In genomic region chr1:89675677-89676076, GRCh38 we compare ENCODE assay signal across 32 cellular contexts. TPM values are rescaled to one million over a fixed set of nuclear protein-coding genes. Genes with fewer than 3 reads are reported as not detected.
DNase-seq lines count a peak whose midpoint lies in the region; ATAC-seq lines count a peak whose summit lies in the region.
"Had no signal": no experiment of that assay in that cellular context is flagged by ENCODE, and none has a peak within 500 bp of the region (broad histone marks: within the 10 kb centered on the region; RNA-seq: fewer than 3 reads in every experiment).

No MANE protein-coding gene starts in this region.

- no peak for DNase-seq in activated CD4-positive, alpha-beta T cell treated with anti-CD3 and anti-CD28 coated beads, Interleukin-2, amount 10 ng/mL, durations not matched to agents 24 days and 14 days
- no peak for DNase-seq in activated CD4-positive, alpha-beta T cell treated with anti-CD3 and anti-CD28 coated beads, Interleukin-2, amount 50 U/mL, for 48 hours
- DNase-seq in CD4-positive, CD25-positive, alpha-beta regulatory T cell: no peak
- no peak for DNase-seq in activated CD4-positive, alpha-beta memory T cell treated with anti-CD3 and anti-CD28 coated beads for 36 hours
- DNase-seq in immature natural killer cell (no peak), H4 (ENCODE audit: low spot score) (no peak)
- DNase-seq in stimulated activated CD4-positive, alpha-beta T cell treated with anti-CD3 and anti-CD28 coated beads, Interleukin-12 subunit alpha, Interleukin-12 subunit beta, amount 100 ng/mL, for 4 hours: no peak
- DNase-seq: EL; endodermal cell; glutamatergic neuron; KBM-7; left lung; mesendoderm; NCI-H1092 treated with DMSO at 0.1 percent for 48 hours; NCI-H187; NCI-H446 treated with DMSO at 0.1 percent for 48 hours; NCI-H774; posterior cingulate gyrus; SHP77; small intestine; stimulated activated naive CD4-positive, alpha-beta T cell treated with Interleukin-2 at 50 U/mL for 16 hours; T1000 had no signal

- H3K9me3 Mint-ChIP-seq in activated CD4-positive, alpha-beta T cell treated with anti-CD3 and anti-CD28 coated beads, Interleukin-2, amount 10 ng/mL, durations not matched to agents 24 days and 14 days: peaks cover 11% of the 10 kb centered on the region
- peaks cover 0 to 4% (median 0%) of the 10 kb centered on the region in 7 donors for H3K9me3 Mint-ChIP-seq in CD4-positive, CD25-positive, alpha-beta regulatory T cell
- H3K9me3 Mint-ChIP-seq in activated CD4-positive, alpha-beta memory T cell treated with anti-CD3 and anti-CD28 coated beads for 36 hours: peaks cover 2% of the 10 kb centered on the region
- no peaks in the 10 kb centered on the region for H3K9me3 Mint-ChIP-seq in immature natural killer cell
- H3K9me3 Mint-ChIP-seq: endodermal cell had no signal

- H3K36me3 Mint-ChIP-seq in activated CD4-positive, alpha-beta T cell treated with anti-CD3 and anti-CD28 coated beads, Interleukin-2, amount 10 ng/mL, durations not matched to agents 24 days and 14 days (ENCODE audit: low read depth): peaks cover 59% of the 10 kb centered on the region
- peaks cover 31% of the 10 kb centered on the region for H3K36me3 Mint-ChIP-seq in CD4-positive, CD25-positive, alpha-beta regulatory T cell
- H3K36me3 Mint-ChIP-seq in activated CD4-positive, alpha-beta memory T cell treated with anti-CD3 and anti-CD28 coated beads for 36 hours: peaks cover 32% of the 10 kb centered on the region
- peaks cover 3 to 12% (median 4%) of the 10 kb centered on the region in 3 donors for H3K36me3 Mint-ChIP-seq in immature natural killer cell

- POLR2A ChIA-PET in activated CD4-positive, alpha-beta memory T cell treated with anti-CD3 and anti-CD28 coated beads for 36 hours (lab: Charles Lee): interaction anchor here (1.0 to 2.1 kb wide), 5 partner anchors 10 to 44 kb away, joined by 3 to 10 read pairs (median 5); no protein-coding TSS in a partner anchor

- H3K9me3 ChIP-seq in CD4-positive, CD25-positive, alpha-beta regulatory T cell (ENCODE audit: control insufficient read depth in 2 of 2, low read length in 2 of 2): no peaks in the 10 kb centered on the region
- H3K9me3 ChIP-seq: A549, left lung, neutrophil, right atrium auricular region, thoracic aorta had no signal

- peaks cover 9% of the 10 kb centered on the region for H3K36me3 ChIP-seq in CD4-positive, CD25-positive, alpha-beta regulatory T cell (ENCODE audit: control insufficient read depth, insufficient read depth, low read length)
- H3K36me3 ChIP-seq: cardiac muscle cell, left lung, neutrophil, right atrium auricular region, thoracic aorta had no signal

- peak overlapping the region; percentile 75 for H3K27ac Mint-ChIP-seq in activated CD4-positive, alpha-beta T cell treated with anti-CD3 and anti-CD28 coated beads, Interleukin-2, amount 10 ng/mL, durations not matched to agents 24 days and 14 days
- peak overlapping the region; percentile 31 to 82 (median 34) for H3K27ac Mint-ChIP-seq in CD4-positive, CD25-positive, alpha-beta regulatory T cell
- peak overlapping the region; percentile 83 for H3K27ac Mint-ChIP-seq in activated CD4-positive, alpha-beta memory T cell treated with anti-CD3 and anti-CD28 coated beads for 36 hours
- H3K27ac Mint-ChIP-seq in immature natural killer cell: peak overlapping the region in 4 of 6 donors; percentile 8 to 74 (median 59)
- H3K27ac Mint-ChIP-seq: endodermal cell had no signal

- CTCF ChIA-PET in activated CD4-positive, alpha-beta memory T cell treated with anti-CD3 and anti-CD28 coated beads for 36 hours (lab: Charles Lee): interaction anchor here (1.0 to 3.6 kb wide), 7 partner anchors 20 to 87 kb away, joined by 3 to 23 read pairs (median 4); no protein-coding TSS in a partner anchor

- no peak overlapping the region for H3K27ac ChIP-seq in CD4-positive, CD25-positive, alpha-beta regulatory T cell (ENCODE audit: insufficient read depth, low read length, poor library complexity, severe bottlenecking)
- H3K27ac ChIP-seq: A549, cardiac muscle cell, coronary artery, HL-60, left lung, neutrophil, right atrium auricular region, thoracic aorta had no signal

- no peak overlapping the region for H3K4me3 Mint-ChIP-seq in activated CD4-positive, alpha-beta T cell treated with anti-CD3 and anti-CD28 coated beads, Interleukin-2, amount 10 ng/mL, durations not matched to agents 24 days and 14 days
- peak overlapping the region; percentile 11 to 85 (median 36) for H3K4me3 Mint-ChIP-seq in CD4-positive, CD25-positive, alpha-beta regulatory T cell
- H3K4me3 Mint-ChIP-seq in activated CD4-positive, alpha-beta memory T cell treated with anti-CD3 and anti-CD28 coated beads for 36 hours: no peak overlapping the region
- no peak overlapping the region for H3K4me3 Mint-ChIP-seq in immature natural killer cell
- H3K4me3 Mint-ChIP-seq: endodermal cell had no signal

- peaks cover 60% of the 10 kb centered on the region for H3K4me1 ChIP-seq in CD4-positive, CD25-positive, alpha-beta regulatory T cell (ENCODE audit: control insufficient read depth, insufficient read depth, low read length, poor library complexity, severe bottlenecking)

- H3K4me3 ChIP-seq in CD4-positive, CD25-positive, alpha-beta regulatory T cell (ENCODE audit: low read depth, low read length): peak overlapping the region; percentile 38
- H3K4me3 ChIP-seq: A549, cardiac muscle cell, coronary artery, GM12878, left lung, right atrium auricular region, thoracic aorta had no signal

- no peaks in the 10 kb centered on the region for H3K27me3 ChIP-seq in CD4-positive, CD25-positive, alpha-beta regulatory T cell (ENCODE audit: control insufficient read depth, insufficient read depth, low read length)
- H3K27me3 ChIP-seq: cardiac muscle cell, left lung, neutrophil, right atrium auricular region had no signal

- no peak for ATAC-seq in CD4-positive, CD25-positive, alpha-beta regulatory T cell (ENCODE audit: low read depth in 2 of 2)
- no peak for ATAC-seq in GM19035 (IDR thresholded peaks at IDR 0.05; ENCODE audit: unreplicated experiment)
- ATAC-seq: A549, GM12878, left lung, Panc1 had no signal

- H3K27me3 Mint-ChIP-seq in activated CD4-positive, alpha-beta T cell treated with anti-CD3 and anti-CD28 coated beads, Interleukin-2, amount 10 ng/mL, durations not matched to agents 24 days and 14 days: no peaks in the 10 kb centered on the region
- no peaks in the 10 kb centered on the region for H3K27me3 Mint-ChIP-seq in CD4-positive, CD25-positive, alpha-beta regulatory T cell
- H3K27me3 Mint-ChIP-seq in activated CD4-positive, alpha-beta memory T cell treated with anti-CD3 and anti-CD28 coated beads for 36 hours: no peaks in the 10 kb centered on the region
- H3K27me3 Mint-ChIP-seq in immature natural killer cell (ENCODE audit: low read depth in 3 of 3): peaks cover 0 to 5% (median 0%) of the 10 kb centered on the region in 3 donors

- H3K4me1 Mint-ChIP-seq in activated CD4-positive, alpha-beta T cell treated with anti-CD3 and anti-CD28 coated beads, Interleukin-2, amount 10 ng/mL, durations not matched to agents 24 days and 14 days: peaks cover 64% of the 10 kb centered on the region
- H3K4me1 Mint-ChIP-seq in CD4-positive, CD25-positive, alpha-beta regulatory T cell: peaks cover 67 to 93% (median 74%) of the 10 kb centered on the region in 4 donors
- peaks cover 86% of the 10 kb centered on the region for H3K4me1 Mint-ChIP-seq in activated CD4-positive, alpha-beta memory T cell treated with anti-CD3 and anti-CD28 coated beads for 36 hours (ENCODE audit: low read depth)
- peaks cover 63 to 84% of the 10 kb centered on the region in 2 donors for H3K4me1 Mint-ChIP-seq in immature natural killer cell
- H3K4me1 Mint-ChIP-seq: endodermal cell had no signal

- intact Hi-C loops in activated CD4-positive, alpha-beta T cell treated with anti-CD3 and anti-CD28 coated beads, Interleukin-2, amount 10 ng/mL, durations not matched to agents 24 days and 14 days (cut with micrococcal nuclease): no loop called here
- intact Hi-C loops in activated CD4-positive, alpha-beta memory T cell treated with anti-CD3 and anti-CD28 coated beads for 36 hours (cut with micrococcal nuclease): loop anchor here (1.0 to 2.0 kb wide), 3 partner anchors 11 to 73 kb away; no protein-coding TSS in a partner anchor

RNA-seq across cellular contexts. Expression of gene LRRC8C, which starts 42.8 kb away (rescaled TPM):
- 73.1 and 74.0 TPM in 2 replicates for total RNA-seq in activated CD4-positive, alpha-beta T cell treated with anti-CD3 and anti-CD28 coated beads, Interleukin-2, amount 10 ng/mL, durations not matched to agents 24 days and 14 days
- 70.4 TPM for total RNA-seq in CD4-positive, CD25-positive, alpha-beta regulatory T cell
- 10 to 100 TPM; 22.8 to 27.2 (median 24.9) TPM for polyA plus RNA-seq in CD4-positive, CD25-positive, alpha-beta regulatory T cell
- 10 to 100 TPM; 36.4 to 40.4 TPM for total RNA-seq in activated CD4-positive, alpha-beta memory T cell treated with anti-CD3 and anti-CD28 coated beads for 36 hours
- 1 to 10 TPM; 3.5 to 7.3 (median 4.1) TPM for polyA plus RNA-seq in immature natural killer cell
- total RNA-seq in H4 (2014; rRNA removed; shearing (Covaris generic)): 4.4 and 7.0 TPM in 2 replicates

Comparison
In these comparisons a context has a peak if more than half of its experiments do, and no peak if none do; other contexts are left out.
1. H3K4me3 Mint-ChIP-seq: peak in CD4-positive, CD25-positive, alpha-beta regulatory T cell (4 of 4); none in activated CD4-positive, alpha-beta T cell treated with anti-CD3 and anti-CD28 coated beads, Interleukin-2, amount 10 ng/mL, durations not matched to agents 24 days and 14 days (single experiment), activated CD4-positive, alpha-beta memory T cell treated with anti-CD3 and anti-CD28 coated beads for 36 hours (single experiment) and immature natural killer cell (0 of 5).
2. Peak in every context shown above with its lines, with median percentiles within 50 percentile points of each other: H3K27ac Mint-ChIP-seq.